ENCODE assay signal across 8 cellular contexts in genomic region chr7:117072620-117073118, GRCh38.
A peak's percentile ranks its signal among the peaks of the same experiment; 100 is the strongest.
DNase-seq lines count a peak whose midpoint lies in the region; ATAC-seq and TF ChIP-seq lines count a peak whose summit lies in the region.

No MANE protein-coding gene starts in this region.

- intact Hi-C loops in PC-3 (cut with micrococcal nuclease) (no loop called here), Right ventricle myocardium superior (cut with DNase I) (no loop called here)

- BruUV-seq in PC-3 (replicated peaks; lab: Mats Ljungman, UMichigan) = no TSS peak

- H4K20me1 ChIP-seq in PC-3 (ENCODE audit: low read length) = no peaks in the 10 kb centered on the region

- no peak overlapping the region for H3K4me3 Mint-ChIP-seq in effector memory CD8-positive, alpha-beta T cell

- no peaks in the 10 kb centered on the region for H3K9me2 ChIP-seq in PC-3 (replicated peaks; ENCODE audit: low read length)

- TF ChIP-seq CTCF in PC-3 (conservative IDR thresholded peaks at IDR 0.05; ENCODE audit: low read depth, low read length) = no peak

- no peaks in the 10 kb centered on the region for H3F3A ChIP-seq in PC-3 (ENCODE audit: low read length, unreplicated experiment)

- no peak overlapping the region for H3K9ac ChIP-seq in PC-3 (ENCODE audit: low read length)

- no peaks in the 10 kb centered on the region for H3K36me3 Mint-ChIP-seq in effector memory CD8-positive, alpha-beta T cell (ENCODE audit: insufficient read depth)

- POLR2A ChIA-PET in PC-3 (lab: Charles Lee; ENCODE audit: unreplicated experiment) = no interaction called here

- no peaks in the 10 kb centered on the region for H3K4me1 ChIP-seq in PC-3 (ENCODE audit: insufficient read depth, low read length)
- peaks cover 4% of the 10 kb centered on the region; the same call in 1 of the 2 replicates for H3K4me1 ChIP-seq in SJCRH30

- no peaks in the 10 kb centered on the region for H3K9me3 Mint-ChIP-seq in effector memory CD8-positive, alpha-beta T cell

- H3K79me2 ChIP-seq in PC-3 (ENCODE audit: low read length) = no peaks in the 10 kb centered on the region

- peaks cover 8 to 15% of the 10 kb centered on the region in 2 donors for H3K4me1 Mint-ChIP-seq in effector memory CD8-positive, alpha-beta T cell (ENCODE audit: low read depth in 2 of 2)

- H3K4me2 ChIP-seq in PC-3 (ENCODE audit: low read length) = no peak overlapping the region

- no peaks in the 10 kb centered on the region for H3K36me3 ChIP-seq in PC-3 (ENCODE audit: low read depth, low read length)
- no peaks in the 10 kb centered on the region for H3K36me3 ChIP-seq in SJCRH30

- DNase-seq in PC-3 (peak; percentile 4), Right ventricle myocardium superior (peak; percentile 62), skeletal muscle cell (ENCODE audit: low read depth) (peak; percentile 45), T-helper 1 cell (no peak), SJCRH30 (no peak)
- no peak for DNase-seq in effector memory CD8-positive, alpha-beta T cell

- H3K9me3 ChIP-seq in PC-3 (ENCODE audit: low read length) (no peaks in the 10 kb centered on the region), SJCRH30 (replicated peaks) (peaks cover 5% of the 10 kb centered on the region; the same call in 1 of the 2 replicates)

- ATAC-seq in HG02981 (IDR thresholded peaks at IDR 0.05; ENCODE audit: unreplicated experiment) (peak; percentile 55), PC-3 (no peak), Right ventricle myocardium superior (ENCODE audit: poor library complexity) (peak; percentile 79), GM19023 (IDR thresholded peaks at IDR 0.05; ENCODE audit: unreplicated experiment) (no peak)
- ATAC-seq in effector memory CD8-positive, alpha-beta T cell (replicated peaks) = no peak

- H2AFZ ChIP-seq in PC-3 (ENCODE audit: low read length) = no peak overlapping the region

- CTCF ChIA-PET in PC-3 (lab: Charles Lee) = no interaction called here

- H3K27ac ChIP-seq in PC-3 (ENCODE audit: low read length) = no peak overlapping the region
- no peak overlapping the region for H3K27ac ChIP-seq in SJCRH30

- H3K27me3 ChIP-seq in PC-3 (ENCODE audit: low read length) = no peaks in the 10 kb centered on the region
- no peaks in the 10 kb centered on the region for H3K27me3 ChIP-seq in SJCRH30

- no peaks in the 10 kb centered on the region for H3K27me3 Mint-ChIP-seq in effector memory CD8-positive, alpha-beta T cell

- H3K27ac Mint-ChIP-seq in effector memory CD8-positive, alpha-beta T cell = no peak overlapping the region

- H3K4me3 ChIP-seq in PC-3 (ENCODE audit: low read length) = no peak overlapping the region
- H3K4me3 ChIP-seq in skeletal muscle cell (ENCODE audit: low read depth, low read length) = no peak overlapping the region
- H3K4me3 ChIP-seq in SJCRH30 = no peak overlapping the region

Comparison
In these comparisons a context has a peak if more than half of its experiments do, and no peak if none do; other contexts are left out.
1. ATAC-seq: peak in HG02981 (single experiment) and Right ventricle myocardium superior (single experiment); none in PC-3 (single experiment), GM19023 (single experiment) and effector memory CD8-positive, alpha-beta T cell (single experiment).
2. DNase-seq: peak in PC-3 (single experiment), Right ventricle myocardium superior (single experiment) and skeletal muscle cell (single experiment); none in T-helper 1 cell (0 of 5), SJCRH30 (0 of 2) and effector memory CD8-positive, alpha-beta T cell (0 of 3).